ENCODE assay signal across 23 cellular contexts in genomic region chr3:61862614-61863289, GRCh38.
"Had no signal": no experiment of that assay in that cellular context is flagged by ENCODE, and none has a peak within 500 bp of the region (broad histone marks: within the 10 kb centered on the region; RNA-seq: fewer than 3 reads in every experiment).

No MANE protein-coding gene starts in this region.

- H3K27me3 ChIP-seq: adrenal gland, body of pancreas, gastroesophageal sphincter, right lobe of liver had no signal

- H3K4me3 ChIP-seq: adrenal gland, body of pancreas, coronary artery, gastroesophageal sphincter, right lobe of liver, skin epidermis, thoracic aorta had no signal

- H3K9me3 ChIP-seq: adrenal gland, body of pancreas, gastroesophageal sphincter, right lobe of liver, thoracic aorta had no signal

- H3K9ac ChIP-seq: parathyroid adenoma had no signal

- H3K27ac ChIP-seq: adrenal gland, body of pancreas, coronary artery, gastroesophageal sphincter, parathyroid adenoma, right lobe of liver, skin epidermis, thoracic aorta had no signal

- ATAC-seq: body of pancreas; effector memory CD8-positive, alpha-beta T cell; gastroesophageal sphincter; naive thymus-derived CD8-positive, alpha-beta T cell; stimulated activated naive CD8-positive, alpha-beta T cell treated with anti-CD3 and anti-CD28 coated beads, Interleukin-15, Interleukin-2, amounts not matched to agents 100 U/mL and 50 U/mL, for 24 hours had no signal

- H3K36me3 ChIP-seq: adrenal gland, gastroesophageal sphincter, right lobe of liver, thoracic aorta had no signal

- DNase-seq: activated CD4-positive, alpha-beta T cell treated with anti-CD3 and anti-CD28 coated beads for 4 hours; activated CD4-positive, alpha-beta T cell treated with anti-CD3 and anti-CD28 coated beads, Interleukin-2, amount 50 U/mL, for 4 hours; activated effector memory CD4-positive, alpha-beta T cell treated with Interleukin-2 at 50 U/mL for 16 hours; activated naive CD4-positive, alpha-beta T cell treated with anti-CD3 and anti-CD28 coated beads for 36 hours; activated naive CD8-positive, alpha-beta T cell treated with anti-CD3 and anti-CD28 coated beads for 36 hours; adrenal gland; aorta; body of pancreas; effector memory CD8-positive, alpha-beta T cell; erythroblast; mammary epithelial cell; naive thymus-derived CD8-positive, alpha-beta T cell; nucleus accumbens; right lobe of liver; stimulated activated CD4-positive, alpha-beta T cell treated with anti-CD3 and anti-CD28 coated beads, Interleukin-12 subunit alpha, Interleukin-12 subunit beta, amount 100 ng/mL, for 4 hours; stimulated activated CD4-positive, alpha-beta T cell treated with anti-CD3 and anti-CD28 coated beads, Interleukin-4, amount 100 ng/mL, for 1 hour; stimulated activated naive CD8-positive, alpha-beta T cell treated with anti-CD3 and anti-CD28 coated beads, Interleukin-15, Interleukin-2, amounts not matched to agents 100 U/mL and 50 U/mL, for 24 hours; T-helper 1 cell had no signal

- H3K4me1 ChIP-seq: body of pancreas, right lobe of liver had no signal
